In the genomic region with DNA sequence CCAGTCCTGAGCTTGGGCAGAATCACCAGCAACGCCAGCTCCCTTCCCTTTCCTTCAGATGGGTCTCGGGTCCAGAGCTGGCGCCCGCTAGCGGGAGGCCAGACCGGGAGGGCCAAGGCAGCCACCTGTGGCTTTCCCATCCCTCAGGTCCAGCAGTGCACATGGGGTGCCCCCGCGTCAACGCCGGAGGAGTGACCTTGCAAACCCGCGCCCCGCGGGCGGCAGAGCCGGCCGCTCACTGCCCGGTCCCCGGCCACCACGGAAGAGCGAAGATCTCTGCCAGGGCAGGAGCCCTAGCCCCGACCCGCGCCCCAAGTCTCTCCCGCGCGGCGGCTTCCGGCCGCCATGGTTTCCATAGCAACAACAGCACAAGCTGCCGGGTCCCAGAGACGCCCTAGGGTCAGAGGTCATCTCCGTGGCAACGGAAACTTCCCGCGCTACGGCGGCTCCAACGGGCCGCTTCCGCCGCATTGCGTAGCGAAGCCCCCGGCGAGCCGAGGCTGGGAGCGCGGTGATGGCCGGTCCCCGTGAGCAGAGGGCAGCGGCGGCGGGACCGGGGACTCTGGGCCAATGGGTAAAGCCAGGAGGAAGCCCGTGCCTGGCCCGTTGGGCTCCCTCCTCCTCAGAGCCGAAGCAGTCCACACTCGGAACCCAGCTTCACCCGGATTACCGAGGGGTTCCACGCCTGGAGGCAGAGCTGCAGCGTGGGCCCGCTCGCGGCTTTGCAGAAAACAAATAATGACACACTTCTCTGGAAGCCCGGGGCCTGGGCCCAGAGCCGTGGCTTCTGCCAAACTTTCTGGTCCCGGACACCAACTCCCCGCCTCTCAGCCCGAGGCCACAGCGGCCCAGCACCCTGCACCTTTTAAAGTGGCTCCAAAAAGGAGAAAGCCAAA, we compare ENCODE assay signal across 9 cellular contexts. TPM values are rescaled to one million over a fixed set of nuclear protein-coding genes. Genes with fewer than 3 reads are reported as not detected.
A peak's percentile ranks its signal among the peaks of the same experiment; 100 is the strongest.
DNase-seq lines count a peak whose midpoint lies in the region; ATAC-seq and TF ChIP-seq lines count a peak whose summit lies in the region.
"Had no signal": no experiment of that assay in that cellular context is flagged by ENCODE, and none has a peak within 500 bp of the region (broad histone marks: within the 10 kb centered on the region; RNA-seq: fewer than 3 reads in every experiment).

No MANE protein-coding gene starts in this region.

- peak overlapping the region; percentile 90 for H3K4me3 ChIP-seq in CD8-positive, alpha-beta memory T cell (ENCODE audit: low read length)
- H3K4me3 ChIP-seq in Peyer's patch (peak overlapping the region; percentile 54 to 93 (median 82)), neuron (ENCODE audit: low read length) (peak overlapping the region; percentile 78), stomach smooth muscle (ENCODE audit: low read length in 2 of 2) (peak overlapping the region; percentile 89 to 90)

- H3K9me3 Mint-ChIP-seq in CD8-positive, alpha-beta memory T cell = no peaks in the 10 kb centered on the region

- POLR2A ChIA-PET in CD8-positive, alpha-beta memory T cell (lab: Charles Lee) = interaction anchor here (1.0 to 1.2 kb wide), 2 partner anchors 71 to 451 kb away, joined by 3 read pairs; no protein-coding TSS in a partner anchor

- DNase-seq in CD8-positive, alpha-beta memory T cell = peak; percentile 87 to 97 (median 92)
- DNase-seq in HS-5 (ENCODE audit: low read depth) = peak; percentile 52
- DNase-seq in Peyer's patch = peak; percentile 85 to 97 (median 91)
- DNase-seq in activated naive CD4-positive, alpha-beta T cell (lab: John Stamatoyannopoulos, UW) = peak; percentile 64 to 97 (median 92)
- peak; percentile 82 for DNase-seq in germinal center (ENCODE audit: low spot score)

- TF ChIP-seq POLR2A in Peyer's patch (IDR thresholded peaks at IDR 0.05) = no peak

- peak overlapping the region; percentile 18 to 92 (median 80) for H3K27ac Mint-ChIP-seq in CD8-positive, alpha-beta memory T cell

- no peak for TF ChIP-seq CTCF in Peyer's patch (IDR thresholded peaks at IDR 0.05)

- no peaks in the 10 kb centered on the region for H3K9me3 ChIP-seq in CD8-positive, alpha-beta memory T cell (ENCODE audit: low read length)
- H3K9me3 ChIP-seq in Peyer's patch (no peaks in the 10 kb centered on the region), neuron (ENCODE audit: low read length) (no peaks in the 10 kb centered on the region), stomach smooth muscle (ENCODE audit: control insufficient read depth in 2 of 2, low read length in 2 of 2) (no peaks in the 10 kb centered on the region)

- H3K27me3 ChIP-seq in CD8-positive, alpha-beta memory T cell (ENCODE audit: insufficient read depth, low read length, poor library complexity, severe bottlenecking) = peaks cover 5% of the 10 kb centered on the region
- H3K27me3 ChIP-seq in Peyer's patch = no peaks in the 10 kb centered on the region
- no peaks in the 10 kb centered on the region for H3K27me3 ChIP-seq in neuron (ENCODE audit: insufficient read depth, low read length)
- no peaks in the 10 kb centered on the region for H3K27me3 ChIP-seq in stomach smooth muscle (ENCODE audit: control insufficient read depth in 1 of 2, insufficient read depth in 2 of 2, low read length in 2 of 2)

- H2AFZ ChIP-seq in neuron (ENCODE audit: low read depth, low read length) = peak overlapping the region; percentile 96

- CTCF ChIA-PET in CD8-positive, alpha-beta memory T cell (lab: Charles Lee) = interaction anchor here (1.2 to 1.3 kb wide), 3 partner anchors 9 to 453 kb away, joined by 3 to 5 read pairs (median 5); no protein-coding TSS in a partner anchor

- peaks cover 0 to 2% (median 0%) of the 10 kb centered on the region in 3 donors for H3K36me3 Mint-ChIP-seq in CD8-positive, alpha-beta memory T cell

- peaks cover 12% of the 10 kb centered on the region for H3K4me1 ChIP-seq in CD8-positive, alpha-beta memory T cell (ENCODE audit: insufficient read depth, low read length)
- no peaks in the 10 kb centered on the region for H3K4me1 ChIP-seq in Peyer's patch
- peaks cover 13% of the 10 kb centered on the region for H3K4me1 ChIP-seq in neuron (ENCODE audit: insufficient read depth, low read length)
- H3K4me1 ChIP-seq in stomach smooth muscle (ENCODE audit: control insufficient read depth, insufficient read depth, low read length) = no peaks in the 10 kb centered on the region

- H3K4me1 Mint-ChIP-seq in CD8-positive, alpha-beta memory T cell = peaks cover 7 to 16% (median 14%) of the 10 kb centered on the region in 3 donors

- H3K36me3 ChIP-seq in CD8-positive, alpha-beta memory T cell (ENCODE audit: insufficient read depth, low read length) = no peaks in the 10 kb centered on the region
- no peaks in the 10 kb centered on the region for H3K36me3 ChIP-seq in Peyer's patch
- H3K36me3 ChIP-seq in neuron (ENCODE audit: insufficient read depth, low read length) = no peaks in the 10 kb centered on the region
- H3K36me3 ChIP-seq in stomach smooth muscle (ENCODE audit: control insufficient read depth in 2 of 2, insufficient read depth in 2 of 2, low read length in 2 of 2) = no peaks in the 10 kb centered on the region

- H3K4me3 Mint-ChIP-seq in CD8-positive, alpha-beta memory T cell = peak overlapping the region; percentile 86 to 94 (median 88)

- peaks cover 12 to 28% of the 10 kb centered on the region in 2 donors for H3K27me3 Mint-ChIP-seq in CD8-positive, alpha-beta memory T cell

- H3K9ac ChIP-seq in stomach smooth muscle (ENCODE audit: low read length in 2 of 2) = peak overlapping the region; percentile 70 to 77

- ATAC-seq in GM19468 (IDR thresholded peaks at IDR 0.05; ENCODE audit: extremely low read depth, unreplicated experiment) = peak; percentile 92

- H3K27ac ChIP-seq in CD8-positive, alpha-beta memory T cell (ENCODE audit: low read depth, low read length) = peak overlapping the region; percentile 66
- peak overlapping the region; percentile 15 to 80 (median 50) for H3K27ac ChIP-seq in Peyer's patch
- peak overlapping the region; percentile 68 for H3K27ac ChIP-seq in stomach smooth muscle (ENCODE audit: low read length)

RNA-seq across cellular contexts. Expression of a gene that starts 7.4 kb away (rescaled TPM):
- not detected for total RNA-seq in CD8-positive, alpha-beta memory T cell
- not detected for polyA plus RNA-seq in CD8-positive, alpha-beta memory T cell
- 1 to 10 TPM in 1 of 4 donors, under 1 TPM in 2, not detected in 1; 0.28 to 2.3 (median 0.35) TPM for total RNA-seq in Peyer's patch
- total RNA-seq: activated CD8-positive, alpha-beta memory T cell treated with anti-CD3 and anti-CD28 coated beads for 36 hours had no signal

Comparison
In these comparisons a context has a peak if more than half of its experiments do, and no peak if none do; other contexts are left out.
1. Peak in every context shown above with its lines: DNase-seq, ATAC-seq, H3K4me3 ChIP-seq and H3K27ac ChIP-seq.